ENCODE assay signal across 9 cellular contexts in genomic region chr3:149534671-149535394, GRCh38.
DNase-seq lines count a peak whose midpoint lies in the region; ATAC-seq and TF ChIP-seq lines count a peak whose summit lies in the region.
"Had no signal": no experiment of that assay in that cellular context is flagged by ENCODE, and none has a peak within 500 bp of the region (broad histone marks: within the 10 kb centered on the region; RNA-seq: fewer than 3 reads in every experiment).

No MANE protein-coding gene starts in this region.

- no peak overlapping the region for H2AFZ ChIP-seq in osteoblast (ENCODE audit: low read length)

- H3K9me3 ChIP-seq in esophagus squamous epithelium (no peaks in the 10 kb centered on the region), osteoblast (ENCODE audit: low read depth, low read length) (no peaks in the 10 kb centered on the region)

- H3K4me3 ChIP-seq in esophagus squamous epithelium = peak overlapping the region in 1 of 4 donors; percentile 1
- peak overlapping the region; percentile 1 for H3K4me3 ChIP-seq in osteoblast (ENCODE audit: insufficient read depth, low read length)

- WGBS in esophagus squamous epithelium, 2 donors = 16 to 31% methylated on average over 7 of the region's 7 CpGs

- no peak overlapping the region for H3K4me3 Mint-ChIP-seq in activated CD4-positive, alpha-beta T cell treated with anti-CD3 and anti-CD28 coated beads for 36 hours
- H3K4me3 Mint-ChIP-seq: natural killer cell treated with Interleukin-12 subunit alpha and Interleukin-12 subunit beta and Interleukin-15 and Interleukin-18, amount 100 ng/mL, for 72 hours had no signal

- intact Hi-C loops in esophagus squamous epithelium (cut with DNase I) = no loop called here
- intact Hi-C loops in activated CD4-positive, alpha-beta T cell treated with anti-CD3 and anti-CD28 coated beads for 36 hours (cut with DNase I, micrococcal nuclease) = loop anchor here in 1 of 2 experiments (5.0 kb wide), 1 partner anchor 237 kb away; no protein-coding TSS in a partner anchor
- intact Hi-C loops in posterior vena cava (cut with DNase I) = loop anchor here (5.0 to 10.0 kb wide), 3 partner anchors 120 to 182 kb away; partner anchors contain the start of gene WWTR1 (in 2 of the 2)

- no peaks in the 10 kb centered on the region for H3K36me3 Mint-ChIP-seq in activated CD4-positive, alpha-beta T cell treated with anti-CD3 and anti-CD28 coated beads for 36 hours (ENCODE audit: low read depth)
- H3K36me3 Mint-ChIP-seq: natural killer cell treated with Interleukin-12 subunit alpha and Interleukin-12 subunit beta and Interleukin-15 and Interleukin-18, amount 100 ng/mL, for 72 hours had no signal

- H3K36me3 ChIP-seq in esophagus squamous epithelium = peaks cover 0 to 4% (median 0%) of the 10 kb centered on the region in 3 donors
- no peaks in the 10 kb centered on the region for H3K36me3 ChIP-seq in osteoblast (ENCODE audit: insufficient read depth, low read length)

- H3K4me1 ChIP-seq in esophagus squamous epithelium (peaks cover 10 to 75% (median 36%) of the 10 kb centered on the region in 3 donors), osteoblast (ENCODE audit: insufficient read depth, low read length) (peaks cover 62% of the 10 kb centered on the region)

- ATAC-seq in HG02763 (IDR thresholded peaks at IDR 0.05; ENCODE audit: unreplicated experiment) (no peak), GM21825 (IDR thresholded peaks at IDR 0.05; ENCODE audit: unreplicated experiment) (no peak)
- ATAC-seq in activated CD4-positive, alpha-beta T cell treated with anti-CD3 and anti-CD28 coated beads for 36 hours = no peak
- ATAC-seq: natural killer cell treated with Interleukin-12 subunit alpha and Interleukin-12 subunit beta and Interleukin-15 and Interleukin-18, amount 100 ng/mL, for 72 hours had no signal

- no peaks in the 10 kb centered on the region for H3K9me3 Mint-ChIP-seq in activated CD4-positive, alpha-beta T cell treated with anti-CD3 and anti-CD28 coated beads for 36 hours (ENCODE audit: low read depth)
- H3K9me3 Mint-ChIP-seq: natural killer cell treated with Interleukin-12 subunit alpha and Interleukin-12 subunit beta and Interleukin-15 and Interleukin-18, amount 100 ng/mL, for 72 hours had no signal

- H3K27me3 ChIP-seq in esophagus squamous epithelium = no peaks in the 10 kb centered on the region
- H3K27me3 ChIP-seq in osteoblast (ENCODE audit: insufficient read depth, low read length) = no peaks in the 10 kb centered on the region

- CTCF ChIA-PET in activated CD4-positive, alpha-beta T cell treated with anti-CD3 and anti-CD28 coated beads for 36 hours (lab: Charles Lee) = interaction anchor here (0.7 to 1.0 kb wide), 3 partner anchors 32 to 503 kb away, joined by 3 read pairs; no protein-coding TSS in a partner anchor

- peak overlapping the region; percentile 61 for H3K4me2 ChIP-seq in osteoblast (ENCODE audit: insufficient read depth, low read length)

- no peak for TF ChIP-seq CTCF in esophagus squamous epithelium (IDR thresholded peaks at IDR 0.05)
- no peak for TF ChIP-seq CTCF in osteoblast (IDR thresholded peaks at IDR 0.05; ENCODE audit: extremely low read depth, low read depth, low read length)

- peaks cover 2% of the 10 kb centered on the region for H3K27me3 Mint-ChIP-seq in activated CD4-positive, alpha-beta T cell treated with anti-CD3 and anti-CD28 coated beads for 36 hours

- peaks cover 76% of the 10 kb centered on the region for H3K79me2 ChIP-seq in osteoblast (ENCODE audit: insufficient read depth, low read length)

- no peaks in the 10 kb centered on the region for H4K20me1 ChIP-seq in osteoblast (ENCODE audit: insufficient read depth, low read length)

- H3K27ac ChIP-seq in esophagus squamous epithelium (peak overlapping the region; percentile 30 to 74 (median 66)), osteoblast (ENCODE audit: low read depth, low read length) (peak overlapping the region; percentile 63)

- no peak for TF ChIP-seq POLR2A in esophagus squamous epithelium (IDR thresholded peaks at IDR 0.05)

- DNase-seq in DMS153 treated with DMSO at 0.1 percent for 48 hours (lab: John Stamatoyannopoulos, UW; ENCODE audit: unreplicated experiment) (peak; percentile 58), NCI-H446 (lab: John Stamatoyannopoulos, UW) (peak; percentile 74 to 77), esophagus squamous epithelium (lab: John Stamatoyannopoulos, UW) (no peak), osteoblast (ENCODE audit: insufficient read length, low spot score, missing footprints) (no peak), posterior vena cava (ENCODE audit: low spot score) (no peak)
- no peak for DNase-seq in activated CD4-positive, alpha-beta T cell treated with anti-CD3 and anti-CD28 coated beads for 36 hours

- POLR2A ChIA-PET in activated CD4-positive, alpha-beta T cell treated with anti-CD3 and anti-CD28 coated beads for 36 hours (lab: Charles Lee) = interaction anchor here (0.6 kb wide), 1 partner anchor 217 kb away, joined by 8 read pairs; no protein-coding TSS in a partner anchor

- H3K4me1 Mint-ChIP-seq in activated CD4-positive, alpha-beta T cell treated with anti-CD3 and anti-CD28 coated beads for 36 hours = peaks cover 6% of the 10 kb centered on the region

- H3K27ac Mint-ChIP-seq in activated CD4-positive, alpha-beta T cell treated with anti-CD3 and anti-CD28 coated beads for 36 hours = no peak overlapping the region
- H3K27ac Mint-ChIP-seq: natural killer cell treated with Interleukin-12 subunit alpha and Interleukin-12 subunit beta and Interleukin-15 and Interleukin-18, amount 100 ng/mL, for 72 hours had no signal

Comparison
In these comparisons a context has a peak if more than half of its experiments do, and no peak if none do; other contexts are left out.
1. DNase-seq: peak in DMS153 treated with DMSO at 0.1 percent for 48 hours (single experiment) and NCI-H446 (2 of 2); none in esophagus squamous epithelium (single experiment), osteoblast (single experiment), activated CD4-positive, alpha-beta T cell treated with anti-CD3 and anti-CD28 coated beads for 36 hours (single experiment) and posterior vena cava (single experiment).